Comparison of ENCODE assay signal across 8 cellular contexts in the genomic region with DNA sequence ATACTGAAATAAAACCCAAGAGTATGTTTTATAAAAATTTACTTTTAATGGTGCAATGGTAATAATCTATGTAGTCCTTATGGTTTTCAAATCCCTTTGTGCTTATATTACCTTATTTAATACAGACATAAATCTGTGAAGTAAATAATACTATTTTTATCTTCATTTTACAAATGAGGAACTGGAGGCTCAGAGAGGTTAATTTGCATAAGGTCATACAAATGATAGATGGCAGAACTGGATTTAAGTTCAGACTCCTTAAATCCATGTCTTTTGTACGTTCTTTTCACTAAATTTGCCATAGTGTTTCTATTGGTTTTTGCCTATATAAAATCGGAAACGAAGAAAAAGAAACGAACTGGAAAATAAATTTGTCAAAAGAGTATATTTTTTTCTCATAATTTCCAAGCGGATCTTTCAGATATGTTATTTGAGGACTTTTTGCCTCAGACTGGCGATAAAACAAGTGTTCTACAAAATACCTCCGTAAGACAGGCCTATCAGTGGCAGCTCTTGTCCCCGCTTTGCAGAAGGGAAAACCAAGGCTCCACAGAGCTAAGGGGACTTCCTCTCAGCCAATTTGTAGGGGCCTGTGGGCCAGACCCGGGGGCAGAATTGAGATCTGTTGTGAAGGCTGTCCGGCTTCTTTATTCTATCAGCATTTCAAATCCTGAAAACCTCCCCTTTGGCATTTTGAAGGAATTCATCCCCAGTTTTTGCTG. TPM values are rescaled to one million over a fixed set of nuclear protein-coding genes. Genes with fewer than 3 reads are reported as not detected.
A peak's percentile ranks its signal among the peaks of the same experiment; 100 is the strongest.
DNase-seq lines count a peak whose midpoint lies in the region; ATAC-seq lines count a peak whose summit lies in the region.

No MANE protein-coding gene starts in this region.

- H3K9me3 ChIP-seq in CD8-positive, alpha-beta memory T cell (ENCODE audit: low read length), result no peaks in the 10 kb centered on the region
- H3K9me3 ChIP-seq in naive thymus-derived CD4-positive, alpha-beta T cell (ENCODE audit: control insufficient read depth in 2 of 3, low read length in 3 of 3), result no peaks in the 10 kb centered on the region

- no peaks in the 10 kb centered on the region for H3K27me3 ChIP-seq in CD8-positive, alpha-beta memory T cell (ENCODE audit: insufficient read depth, low read length, poor library complexity, severe bottlenecking)
- no peaks in the 10 kb centered on the region for H3K27me3 ChIP-seq in naive thymus-derived CD4-positive, alpha-beta T cell (ENCODE audit: control insufficient read depth in 2 of 2, insufficient read depth in 2 of 2, low read length in 2 of 2)

- no peak overlapping the region for H3K27ac ChIP-seq in CD8-positive, alpha-beta memory T cell (ENCODE audit: low read depth, low read length)
- H3K27ac ChIP-seq in naive thymus-derived CD4-positive, alpha-beta T cell (ENCODE audit: low read depth, low read length), result peak overlapping the region; percentile 55

- intact Hi-C loops in naive thymus-derived CD4-positive, alpha-beta T cell (cut with micrococcal nuclease), result loop anchor here (1.0 to 5.0 kb wide), 7 partner anchors 8 to 282 kb away; a partner anchor contains a TSS

- no peaks in the 10 kb centered on the region for H3K27me3 Mint-ChIP-seq in CD8-positive, alpha-beta memory T cell
- H3K27me3 Mint-ChIP-seq in activated naive CD8-positive, alpha-beta T cell treated with anti-CD3 and anti-CD28 coated beads, Interleukin-2, amount 50 U/mL, for 24 hours, result no peaks in the 10 kb centered on the region
- no peaks in the 10 kb centered on the region for H3K27me3 Mint-ChIP-seq in naive thymus-derived CD4-positive, alpha-beta T cell

- peaks cover 0 to 13% (median 2%) of the 10 kb centered on the region in 3 donors for H3K36me3 Mint-ChIP-seq in CD8-positive, alpha-beta memory T cell
- peaks cover 42% of the 10 kb centered on the region for H3K36me3 Mint-ChIP-seq in activated naive CD8-positive, alpha-beta T cell treated with anti-CD3 and anti-CD28 coated beads, Interleukin-2, amount 50 U/mL, for 24 hours (ENCODE audit: low read depth)
- H3K36me3 Mint-ChIP-seq in naive thymus-derived CD4-positive, alpha-beta T cell, result peaks cover 0 to 14% (median 6%) of the 10 kb centered on the region in 5 donors

- no peaks in the 10 kb centered on the region for H3K36me3 ChIP-seq in CD8-positive, alpha-beta memory T cell (ENCODE audit: insufficient read depth, low read length)
- H3K36me3 ChIP-seq in naive thymus-derived CD4-positive, alpha-beta T cell (ENCODE audit: control insufficient read depth in 2 of 3, insufficient read depth in 3 of 3, low read length in 3 of 3), result no peaks in the 10 kb centered on the region

- peak overlapping the region; percentile 81 to 95 (median 91) for H3K4me3 Mint-ChIP-seq in CD8-positive, alpha-beta memory T cell
- peak overlapping the region; percentile 95 for H3K4me3 Mint-ChIP-seq in activated naive CD8-positive, alpha-beta T cell treated with anti-CD3 and anti-CD28 coated beads, Interleukin-2, amount 50 U/mL, for 24 hours
- peak overlapping the region; percentile 81 to 98 (median 90) for H3K4me3 Mint-ChIP-seq in naive thymus-derived CD4-positive, alpha-beta T cell

- H3K4me1 ChIP-seq in CD8-positive, alpha-beta memory T cell (ENCODE audit: insufficient read depth, low read length), result peaks cover 83% of the 10 kb centered on the region
- H3K4me1 ChIP-seq in naive thymus-derived CD4-positive, alpha-beta T cell (ENCODE audit: control insufficient read depth in 2 of 2, insufficient read depth in 2 of 2, low read length in 2 of 2), result peaks cover 73 to 86% of the 10 kb centered on the region in 2 donors

- H3K4me1 Mint-ChIP-seq in CD8-positive, alpha-beta memory T cell, result peaks cover 86 to 99% (median 98%) of the 10 kb centered on the region in 3 donors
- peaks cover 84% of the 10 kb centered on the region for H3K4me1 Mint-ChIP-seq in activated naive CD8-positive, alpha-beta T cell treated with anti-CD3 and anti-CD28 coated beads, Interleukin-2, amount 50 U/mL, for 24 hours
- H3K4me1 Mint-ChIP-seq in naive thymus-derived CD4-positive, alpha-beta T cell, result peaks cover 61 to 100% (median 97%) of the 10 kb centered on the region in 7 donors

- POLR2A ChIA-PET in CD8-positive, alpha-beta memory T cell (lab: Charles Lee), result interaction anchor here (0.5 to 1.8 kb wide), 2 partner anchors 18 to 42 kb away, joined by 4 read pairs; no protein-coding TSS in a partner anchor
- POLR2A ChIA-PET in naive thymus-derived CD4-positive, alpha-beta T cell (lab: Charles Lee), result interaction anchor here (1.2 to 3.8 kb wide), 4 partner anchors 10 to 33 kb away, joined by 3 to 41 read pairs (median 9); no protein-coding TSS in a partner anchor

- H3K4me3 ChIP-seq in CD8-positive, alpha-beta memory T cell (ENCODE audit: low read length), result peak overlapping the region; percentile 50
- H3K4me3 ChIP-seq in naive thymus-derived CD4-positive, alpha-beta T cell (ENCODE audit: low read length), result peak overlapping the region; percentile 53

- ATAC-seq in HG03175 (IDR thresholded peaks at IDR 0.05; ENCODE audit: unreplicated experiment), result peak; percentile 16
- ATAC-seq in activated naive CD8-positive, alpha-beta T cell treated with anti-CD3 and anti-CD28 coated beads, Interleukin-2, amount 50 U/mL, for 24 hours, result no peak
- ATAC-seq in naive thymus-derived CD4-positive, alpha-beta T cell, result no peak
- ATAC-seq in GM21619 (IDR thresholded peaks at IDR 0.05; ENCODE audit: unreplicated experiment), result no peak
- no peak for ATAC-seq in GM19351 (IDR thresholded peaks at IDR 0.05; ENCODE audit: unreplicated experiment)

- CTCF ChIA-PET in CD8-positive, alpha-beta memory T cell (lab: Charles Lee), result interaction anchor here (1.7 to 4.0 kb wide), 3 partner anchors 17 to 39 kb away, joined by 7 to 19 read pairs (median 17); no protein-coding TSS in a partner anchor
- CTCF ChIA-PET in naive thymus-derived CD4-positive, alpha-beta T cell (lab: Charles Lee), result interaction anchor here (0.7 to 3.0 kb wide), 3 partner anchors 13 to 65 kb away, joined by 3 to 12 read pairs (median 3); no protein-coding TSS in a partner anchor

- peak overlapping the region; percentile 76 to 95 (median 92) for H3K27ac Mint-ChIP-seq in CD8-positive, alpha-beta memory T cell
- H3K27ac Mint-ChIP-seq in activated naive CD8-positive, alpha-beta T cell treated with anti-CD3 and anti-CD28 coated beads, Interleukin-2, amount 50 U/mL, for 24 hours, result peak overlapping the region; percentile 100
- H3K27ac Mint-ChIP-seq in naive thymus-derived CD4-positive, alpha-beta T cell, result peak overlapping the region; percentile 54 to 96 (median 90)

- no peak for DNase-seq in CD8-positive, alpha-beta memory T cell
- no peak for DNase-seq in activated naive CD8-positive, alpha-beta T cell treated with anti-CD3 and anti-CD28 coated beads, Interleukin-2, amount 50 U/mL, for 24 hours
- no peak for DNase-seq in naive thymus-derived CD4-positive, alpha-beta T cell
- DNase-seq in NCI-H2081 (lab: John Stamatoyannopoulos, UW), result no peak
- DNase-seq in 8988T, result no peak

- no peaks in the 10 kb centered on the region for H3K9me3 Mint-ChIP-seq in CD8-positive, alpha-beta memory T cell
- H3K9me3 Mint-ChIP-seq in activated naive CD8-positive, alpha-beta T cell treated with anti-CD3 and anti-CD28 coated beads, Interleukin-2, amount 50 U/mL, for 24 hours, result no peaks in the 10 kb centered on the region
- no peaks in the 10 kb centered on the region for H3K9me3 Mint-ChIP-seq in naive thymus-derived CD4-positive, alpha-beta T cell

RNA-seq across cellular contexts. Expression of a gene that starts 1.1 kb away (rescaled TPM):
- 100 to 1,000 TPM; 295 to 311 TPM for total RNA-seq in CD8-positive, alpha-beta memory T cell
- 207 TPM for polyA plus RNA-seq in CD8-positive, alpha-beta memory T cell
- total RNA-seq in naive thymus-derived CD4-positive, alpha-beta T cell, result 100 to 1,000 TPM; 102 to 162 (median 130) TPM
- polyA plus RNA-seq in naive thymus-derived CD4-positive, alpha-beta T cell, result 100 to 1,000 TPM; 261 to 285 TPM
